Comparison of ENCODE assay signal across 21 cellular contexts in the genomic region with DNA sequence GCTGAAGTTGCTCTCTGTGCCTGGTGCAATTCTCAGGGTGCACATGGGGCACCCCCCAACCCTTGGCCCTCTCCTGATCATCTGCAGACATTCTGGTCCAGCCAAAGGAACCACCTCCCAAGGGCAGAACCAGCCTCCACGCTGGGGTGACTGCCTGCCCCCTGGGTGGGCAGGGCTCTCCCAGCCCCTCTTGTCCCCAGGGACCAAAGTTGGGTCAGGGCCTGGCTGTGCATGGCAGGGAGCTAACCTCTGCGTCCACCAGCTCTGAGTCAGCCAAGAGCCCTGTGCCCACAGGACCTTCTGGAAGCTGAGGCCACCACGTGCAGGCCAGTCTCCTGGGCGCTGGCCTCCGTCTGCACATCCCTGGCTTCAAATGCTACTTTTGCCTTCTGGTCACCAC.
"Had no signal": no experiment of that assay in that cellular context is flagged by ENCODE, and none has a peak within 500 bp of the region (broad histone marks: within the 10 kb centered on the region; RNA-seq: fewer than 3 reads in every experiment).

No MANE protein-coding gene starts in this region.

- H3K27me3 Mint-ChIP-seq: naive B cell; stimulated activated memory B cell treated with anti-CD40 and anti-IgM and Interleukin-4, amounts not matched to agents 10 μg/mL and 1 μg/mL and 100 μg/mL, for 72 hours; stimulated activated naive CD8-positive, alpha-beta T cell treated with anti-CD3 and anti-CD28 coated beads, Interleukin-15, Interleukin-2, amounts not matched to agents 100 ng/mL and 50 ng/mL, for 24 hours had no signal

- H3K9me3 ChIP-seq: mucosa of descending colon, sigmoid colon, spleen, suprapubic skin, transverse colon, upper lobe of right lung, uterus had no signal

- H3K4me1 ChIP-seq: parathyroid adenoma, sigmoid colon, transverse colon, upper lobe of right lung, uterus had no signal

- H3K9ac ChIP-seq: parathyroid adenoma had no signal

- H3K27ac Mint-ChIP-seq: effector memory CD8-positive, alpha-beta T cell; mesothelial cell of epicardium; natural killer cell treated with Interleukin-12 subunit alpha and Interleukin-12 subunit beta and Interleukin-15 and Interleukin-18, amount 100 ng/mL, for 72 hours; progenitor cell of endocrine pancreas; stimulated activated naive CD8-positive, alpha-beta T cell treated with anti-CD3 and anti-CD28 coated beads, Interleukin-15, Interleukin-2, amounts not matched to agents 100 ng/mL and 50 ng/mL, for 24 hours had no signal

- H3K36me3 ChIP-seq: sigmoid colon, spleen, suprapubic skin, transverse colon, upper lobe of right lung, uterus had no signal

- H3K27me3 ChIP-seq: sigmoid colon, suprapubic skin, transverse colon, upper lobe of right lung, uterus had no signal

- H3K27ac ChIP-seq: parathyroid adenoma, sigmoid colon, suprapubic skin, upper lobe of right lung, uterus had no signal

- ATAC-seq: effector memory CD8-positive, alpha-beta T cell; mucosa of descending colon; natural killer cell treated with Interleukin-12 subunit alpha and Interleukin-12 subunit beta and Interleukin-15 and Interleukin-18, amount 100 ng/mL, for 72 hours; upper lobe of right lung had no signal

- H3K36me3 Mint-ChIP-seq: mesothelial cell of epicardium; naive B cell; natural killer cell treated with Interleukin-12 subunit alpha and Interleukin-12 subunit beta and Interleukin-15 and Interleukin-18, amount 100 ng/mL, for 72 hours; stimulated activated memory B cell treated with anti-CD40 and anti-IgM and Interleukin-4, amounts not matched to agents 10 μg/mL and 1 μg/mL and 100 μg/mL, for 72 hours had no signal

- DNase-seq: cortex of kidney; effector memory CD8-positive, alpha-beta T cell; mesenchymal stem cell; mucosa of descending colon; naive B cell; sigmoid colon; spleen; stimulated activated CD4-positive, alpha-beta T cell treated with anti-CD3 and anti-CD28 coated beads, Interleukin-4, amount 100 ng/mL, for 4 hours; transverse colon; upper lobe of right lung; uterus had no signal

- H3K9me3 Mint-ChIP-seq: effector memory CD8-positive, alpha-beta T cell; mesothelial cell of epicardium; naive B cell; natural killer cell treated with Interleukin-12 subunit alpha and Interleukin-12 subunit beta and Interleukin-15 and Interleukin-18, amount 100 ng/mL, for 72 hours; neural crest cell; stimulated activated memory B cell treated with anti-CD40 and anti-IgM and Interleukin-4, amounts not matched to agents 10 μg/mL and 1 μg/mL and 100 μg/mL, for 72 hours; stimulated activated naive CD8-positive, alpha-beta T cell treated with anti-CD3 and anti-CD28 coated beads, Interleukin-15, Interleukin-2, amounts not matched to agents 100 ng/mL and 50 ng/mL, for 24 hours had no signal

- H3K4me3 Mint-ChIP-seq: effector memory CD8-positive, alpha-beta T cell; mesothelial cell of epicardium; natural killer cell treated with Interleukin-12 subunit alpha and Interleukin-12 subunit beta and Interleukin-15 and Interleukin-18, amount 100 ng/mL, for 72 hours; neural crest cell; stimulated activated memory B cell treated with anti-CD40 and anti-IgM and Interleukin-4, amounts not matched to agents 10 μg/mL and 1 μg/mL and 100 μg/mL, for 72 hours; stimulated activated naive CD8-positive, alpha-beta T cell treated with anti-CD3 and anti-CD28 coated beads, Interleukin-15, Interleukin-2, amounts not matched to agents 100 ng/mL and 50 ng/mL, for 24 hours had no signal

- H3K4me3 ChIP-seq: lung, mucosa of descending colon, sigmoid colon, skin epidermis, spleen, suprapubic skin, transverse colon, upper lobe of right lung, uterus had no signal
